In genomic region chr2:208358758-208359631, GRCh38 we compare ENCODE assay signal across 16 cellular contexts. TPM values are rescaled to one million over a fixed set of nuclear protein-coding genes. Genes with fewer than 3 reads are reported as not detected.
DNase-seq lines count a peak whose midpoint lies in the region; ATAC-seq, FAIRE-seq and TF ChIP-seq lines count a peak whose summit lies in the region.
"Had no signal": no experiment of that assay in that cellular context is flagged by ENCODE, and none has a peak within 500 bp of the region (broad histone marks: within the 10 kb centered on the region; RNA-seq: fewer than 3 reads in every experiment).

No MANE protein-coding gene starts in this region.

- POLR2A ChIA-PET in K562 (lab: Yijun Ruan, JAX): no interaction called here

- H3K27ac ChIP-seq in K562 (ENCODE audit: extremely low read depth, low read depth, low read length): no peak overlapping the region
- no peak overlapping the region for H3K27ac ChIP-seq in kidney (ENCODE audit: low read depth in 2 of 2, low read length in 2 of 2)
- H3K27ac ChIP-seq: heart right ventricle, lower lobe of right lung had no signal

- H3K4me3 Mint-ChIP-seq in naive B cell: peak overlapping the region in 7 of 8 donors; percentile 42 to 82 (median 62)
- H3K4me3 Mint-ChIP-seq: activated naive CD8-positive, alpha-beta T cell treated with anti-CD3 and anti-CD28 coated beads, Interleukin-2, amount 10 ng/mL, durations not matched to agents 7 days and 5 days had no signal

- ATAC-seq in K562 (peak; percentile 24; the same call in 2 of the 3 replicates), naive B cell (ENCODE audit: low read depth in 2 of 2) (peak in 1 of 2 donors; percentile 53)

- H3K9me3 ChIP-seq in K562 (replicated peaks; ENCODE audit: control insufficient read depth, insufficient read depth, low read depth, low read length) (no peaks in the 10 kb centered on the region), kidney (ENCODE audit: control insufficient read depth in 1 of 2, low read length in 2 of 2) (no peaks in the 10 kb centered on the region)
- H3K9me3 ChIP-seq: lower lobe of right lung had no signal

- H3K36me3 ChIP-seq in K562 (ENCODE audit: control insufficient read depth, insufficient read depth, low read length) (peaks cover 28% of the 10 kb centered on the region), kidney (ENCODE audit: control insufficient read depth in 1 of 2, insufficient read depth in 2 of 2, low read length in 2 of 2) (peaks cover 0 to 11% of the 10 kb centered on the region in 2 donors)

- H3K27me3 Mint-ChIP-seq in naive B cell: no peaks in the 10 kb centered on the region
- H3K27me3 Mint-ChIP-seq: activated naive CD8-positive, alpha-beta T cell treated with anti-CD3 and anti-CD28 coated beads, Interleukin-2, amount 10 ng/mL, durations not matched to agents 7 days and 5 days; CD4-positive, CD25-positive, alpha-beta regulatory T cell; effector memory CD8-positive, alpha-beta T cell had no signal

- H3K9me3 Mint-ChIP-seq in naive B cell: peaks cover 0 to 3% (median 0%) of the 10 kb centered on the region in 7 donors
- H3K9me3 Mint-ChIP-seq: activated naive CD8-positive, alpha-beta T cell treated with anti-CD3 and anti-CD28 coated beads, Interleukin-2, amount 10 ng/mL, durations not matched to agents 7 days and 5 days; effector memory CD8-positive, alpha-beta T cell had no signal

- 0 out of 2 replicates have a peak, but pooled peaks have one; percentile 44 for TF ChIP-seq POLR2A in K562 (conservative IDR thresholded peaks at IDR 0.05)

- peaks cover 0 to 7% (median 0%) of the 10 kb centered on the region in 3 donors for H3K4me1 Mint-ChIP-seq in naive B cell

- no peaks in the 10 kb centered on the region for H3K9me1 ChIP-seq in K562 (ENCODE audit: control insufficient read depth, insufficient read depth, low read length)

- peak overlapping the region in 4 of 6 donors; percentile 29 to 79 (median 66) for H3K27ac Mint-ChIP-seq in naive B cell
- H3K27ac Mint-ChIP-seq: activated naive CD8-positive, alpha-beta T cell treated with anti-CD3 and anti-CD28 coated beads, Interleukin-2, amount 10 ng/mL, durations not matched to agents 7 days and 5 days; CD4-positive, CD25-positive, alpha-beta regulatory T cell; effector memory CD8-positive, alpha-beta T cell had no signal

- CTCF ChIA-PET in K562 (lab: Yijun Ruan, JAX; ENCODE audit: low intra/inter-chr PET ratio): no interaction called here

- no peaks in the 10 kb centered on the region for H4K20me1 ChIP-seq in K562 (replicated peaks; ENCODE audit: control insufficient read depth, insufficient read depth, low read length)

- intact Hi-C loops in K562 (cut with micrococcal nuclease): no loop called here
- intact Hi-C loops in kidney (cut with DNase I): no loop called here

- H3K4me3 ChIP-seq in K562 (no peak overlapping the region), kidney (ENCODE audit: low read length in 2 of 2) (no peak overlapping the region)
- H3K4me3 ChIP-seq: lower lobe of right lung had no signal

- FAIRE-seq in K562 (lab: Jason Lieb, UNC) (no peak), kidney (lab: Jason Lieb, UNC) (no peak)

- WGBS in K562 (ENCODE audit: insufficient coverage, low coverage, missing lambda C conversion rate): 86% methylated on average over 10 of the region's 10 CpGs

- no peak for TF ChIP-seq RAD21 in K562 (CRISPR knock-in tag; conservative IDR thresholded peaks at IDR 0.05 in 1 of 2, IDR thresholded peaks at IDR 0.05 in 1 of 2)

- H3K9ac ChIP-seq in K562 (ENCODE audit: insufficient read depth in 1 of 2, low read depth in 2 of 2, low read length in 2 of 2) (no peak overlapping the region), kidney (ENCODE audit: low read length in 2 of 2) (no peak overlapping the region)

- H3K36me3 Mint-ChIP-seq in naive B cell: peaks cover 5 to 12% of the 10 kb centered on the region in 2 donors

- BruUV-seq in K562 (replicated peaks; lab: Mats Ljungman, UMichigan): no TSS peak

- H3K79me2 ChIP-seq in K562 (ENCODE audit: control insufficient read depth, insufficient read depth, low read length): no peaks in the 10 kb centered on the region

- no peaks in the 10 kb centered on the region for H3K27me3 ChIP-seq in K562 (ENCODE audit: control insufficient read depth in 2 of 2, insufficient read depth in 2 of 2, low read length in 2 of 2)
- H3K27me3 ChIP-seq: heart right ventricle had no signal

- H3K4me1 ChIP-seq in K562 (replicated peaks in 1 of 2; ENCODE audit: control insufficient read depth in 2 of 2, insufficient read depth in 2 of 2, low read length in 2 of 2): peaks cover 0 to 7% of the 10 kb centered on the region in 2 experiments; a peak in 1 of 5 replicates
- no peaks in the 10 kb centered on the region for H3K4me1 ChIP-seq in kidney (ENCODE audit: control insufficient read depth in 1 of 2, insufficient read depth in 1 of 2, low read depth in 1 of 2, low read length in 2 of 2)
- H3K4me1 ChIP-seq: lower lobe of right lung had no signal

- no peak for TF ChIP-seq EP300 in K562 (IDR thresholded peaks at IDR 0.05; ENCODE audit: low read length)

- no peak overlapping the region for H3K4me2 ChIP-seq in K562 (ENCODE audit: insufficient read depth, low read length)

- DNase-seq in GDM1 (lab: John Stamatoyannopoulos, UW) (peak; percentile 77), NCI-H510A treated with DMSO at 0.1 percent for 48 hours (lab: John Stamatoyannopoulos, UW) (peak; percentile 96), K562 (ENCODE audit: extremely low read depth in 1 of 4, low spot score in 3 of 4) (no peak), naive B cell (no peak), 8988T (no peak), COR-L47 (lab: John Stamatoyannopoulos, UW) (no peak), kidney (no peak), kidney tubule cell (ENCODE audit: low spot score) (no peak)
- DNase-seq: activated naive CD8-positive, alpha-beta T cell treated with anti-CD3 and anti-CD28 coated beads, Interleukin-2, amount 10 ng/mL, durations not matched to agents 7 days and 5 days; CD4-positive, CD25-positive, alpha-beta regulatory T cell; effector memory CD8-positive, alpha-beta T cell; lower lobe of right lung; NCI-H1436; NK-92 treated with Interleukin-12 subunit alpha and Interleukin-12 subunit beta, amount 100 ng/mL, for 24 hours; stimulated activated CD4-positive, alpha-beta T cell treated with anti-CD3 and anti-CD28 coated beads, Interleukin-4, amount 100 ng/mL, for 4 hours had no signal

- H2AFZ ChIP-seq in K562 (ENCODE audit: low read depth, low read length): no peak overlapping the region

- in situ Hi-C loops in K562 (cut with MboI): no loop called here

- TF ChIP-seq CTCF in K562 (IDR thresholded peaks at IDR 0.05 in 2 of 3, conservative IDR thresholded peaks at IDR 0.05 in 1 of 3; ENCODE audit: insufficient read depth in 2 of 3, low read depth in 1 of 3, low read length in 3 of 3) (no peak), kidney (IDR thresholded peaks at IDR 0.05; ENCODE audit: borderline replicate concordance, extremely low read depth, insufficient read depth) (no peak)

TF ChIP-seq in K562, 482 proteins besides CTCF, POLR2A, EP300 and RAD21 (continues in another document):
- TF ChIP-seq NCOR1 (IDR thresholded peaks at IDR 0.05) (no peak), SAFB2 (IDR thresholded peaks at IDR 0.05; ENCODE audit: borderline replicate concordance, low read depth, low read length, severe bottlenecking) (no peak), E4F1 (CRISPR knock-in tag; IDR thresholded peaks at IDR 0.05; ENCODE audit: borderline replicate concordance) (no peak), SP1 (CRISPR knock-in tag; IDR thresholded peaks at IDR 0.05) (no peak), NFYB (IDR thresholded peaks at IDR 0.05; ENCODE audit: extremely low read depth, insufficient read length) (peak; percentile 28)

RNA-seq across cellular contexts. Expression of gene PTH2R, which starts 47.6 kb away (rescaled TPM):
- 5.3 and 15.2 TPM in 2 replicates for total RNA-seq in K562 (2011; cell fraction: chromatin; rRNA removed; ENCODE audit: low replicate concordance)
- total RNA-seq in K562 (2011; cell fraction: nucleolus; rRNA removed): 1.8 and 3.0 TPM in 2 replicates
- total RNA-seq in K562 (2011; cell fraction: nucleoplasm; rRNA removed): 3.2 and 5.5 TPM in 2 replicates
- total RNA-seq in K562 (2014; rRNA removed) (2.7 and 4.0 TPM in 2 replicates), K562 (2014; rRNA removed; fragmentation: Illumina TruSeq; extraction: Trizol) (5.8 and 6.4 TPM in 2 replicates), K562 (2015; rRNA removed; fragmentation: Illumina TruSeq; extraction: Trizol) (8.1 and 8.8 TPM in 2 replicates), K562 (2021) (6.0 and 6.5 TPM in 2 replicates), kidney (54.8 TPM)
- polyA plus RNA-seq in K562 (2011; rRNA removed) (3.4 and 6.0 TPM in 2 replicates), K562 (2014; fragmentation: Illumina TruSeq; extraction: Trizol) (4.6 and 4.9 TPM in 2 replicates), K562 (2014; fragmentation: Nextera tagmentation; extraction: Ambion mirVana) (1 to 10 TPM; 2.7 to 3.4 TPM), K562 (2014; rRNA removed) (2.3 and 4.2 TPM in 2 replicates), naive B cell (ENCODE audit: low read depth in 6 of 6) (under 1 TPM in 4 of 6 donors, not detected in 2; 0.09 to 0.42 (median 0.23) TPM), kidney (ENCODE audit: insufficient read depth, low read depth, low replicate concordance) (11.0 TPM)
- polyA plus RNA-seq in K562 (2011; cell fraction: cytosol; rRNA removed): 0.28 and 1.9 TPM in 2 replicates
- polyA plus RNA-seq in K562 (2011; cell fraction: nucleus; rRNA removed): 1.6 and 5.0 TPM in 2 replicates
- polyA plus RNA-seq in K562 (2012): 3.8 and 7.3 TPM in 2 replicates
- 4.0 and 9.1 TPM in 2 replicates for polyA minus RNA-seq in K562 (2011; rRNA and poly(A)+ RNA removed)
- polyA minus RNA-seq in K562 (2011; cell fraction: cytosol; rRNA and poly(A)+ RNA removed): 2.8 TPM in 1 of 2 replicates, not detected in the other
- 3.0 and 15.1 TPM in 2 replicates for polyA minus RNA-seq in K562 (2011; cell fraction: nucleus; rRNA and poly(A)+ RNA removed)
- total RNA-seq: CD4-positive, CD25-positive, alpha-beta regulatory T cell; heart right ventricle had no signal
- polyA plus RNA-seq: CD4-positive, CD25-positive, alpha-beta regulatory T cell had no signal

Comparison
In these comparisons a context has a peak if more than half of its experiments do, and no peak if none do; other contexts are left out.
1. DNase-seq: peak in GDM1 (single experiment) and NCI-H510A treated with DMSO at 0.1 percent for 48 hours (single experiment); none in K562 (0 of 4), naive B cell (single experiment), 8988T (single experiment), COR-L47 (single experiment), kidney (single experiment) and kidney tubule cell (single experiment).